8 cellular contexts compared by ENCODE assay signal in the genomic region with DNA sequence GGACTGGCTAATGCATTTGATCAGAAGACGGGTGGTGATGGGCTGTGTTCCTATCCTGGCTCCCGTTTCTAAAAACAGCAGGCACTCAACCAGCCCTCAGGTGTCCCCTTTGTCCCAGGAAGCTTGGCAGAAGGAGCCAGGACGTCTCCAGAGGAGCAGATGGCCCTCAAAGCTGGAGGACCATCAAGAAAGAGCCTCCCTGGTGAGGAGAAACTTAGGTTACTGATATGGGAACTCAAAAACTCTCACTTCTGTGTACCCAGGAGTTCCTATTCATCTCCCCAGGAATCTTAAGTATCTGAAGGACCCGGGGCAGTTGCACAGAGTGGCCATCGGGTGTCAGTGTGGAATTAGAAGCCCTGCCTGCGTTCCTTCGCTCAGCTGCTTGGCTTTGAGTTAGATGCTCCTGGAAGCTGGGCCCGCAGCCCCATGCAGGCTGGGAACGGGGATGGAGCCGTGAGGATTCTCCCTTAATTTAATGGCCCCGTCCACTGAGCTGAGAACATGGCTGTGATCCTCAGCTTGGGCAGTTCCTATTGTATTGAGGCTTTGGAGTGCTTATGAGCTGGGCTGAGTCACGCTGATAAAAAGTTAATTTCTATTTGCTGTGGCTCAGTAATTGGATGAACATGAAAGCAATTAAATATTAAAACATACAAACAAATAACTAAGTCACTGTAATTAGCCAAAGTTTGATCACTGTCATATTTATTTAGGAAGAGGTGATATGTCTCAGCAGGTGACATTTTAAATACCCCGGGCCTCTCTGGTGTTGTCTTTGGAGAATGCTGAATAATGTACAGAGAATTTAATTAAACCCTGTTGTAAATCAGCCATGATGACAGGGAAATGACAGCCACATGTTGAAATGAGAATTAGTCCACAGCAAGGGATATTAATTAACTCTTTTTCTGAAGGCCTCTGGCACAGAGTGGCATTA.
A peak's percentile ranks its signal among the peaks of the same experiment; 100 is the strongest.
DNase-seq lines count a peak whose midpoint lies in the region; ATAC-seq and TF ChIP-seq lines count a peak whose summit lies in the region.

No MANE protein-coding gene starts in this region.

- 0 out of 2 replicates have a peak, but pooled peaks cover 3% of the 10 kb centered on the region for H3K9me3 ChIP-seq in Loucy (ENCODE audit: insufficient read depth, low read depth, low read length)
- H3K9me3 ChIP-seq in thyroid gland: no peaks in the 10 kb centered on the region

- H3K4me3 ChIP-seq in Loucy (ENCODE audit: low read length, poor library complexity, severe bottlenecking) (peak overlapping the region; percentile 23), foreskin fibroblast (ENCODE audit: low read depth in 1 of 2, low read length in 2 of 2) (no peak overlapping the region), thyroid gland (replicated peaks in 1 of 3) (no peak overlapping the region)

- peak overlapping the region; percentile 83 for H2AFZ ChIP-seq in Loucy (ENCODE audit: low read length)

- no peaks in the 10 kb centered on the region for H3K9me2 ChIP-seq in Loucy (replicated peaks; ENCODE audit: low read depth, low read length)

- H3K36me3 ChIP-seq in Loucy (ENCODE audit: insufficient read depth, low read length): no peaks in the 10 kb centered on the region
- H3K36me3 ChIP-seq in thyroid gland: no peaks in the 10 kb centered on the region

- H3K4me1 ChIP-seq in Loucy (ENCODE audit: insufficient read depth, low read length, poor library complexity, severe bottlenecking) (peaks cover 44% of the 10 kb centered on the region), thyroid gland (peaks cover 0 to 8% of the 10 kb centered on the region in 2 donors)

- no peak for TF ChIP-seq POLR2A in thyroid gland (IDR thresholded peaks at IDR 0.05)

- H4K20me1 ChIP-seq in Loucy (ENCODE audit: insufficient read depth, low read length, poor library complexity, severe bottlenecking): no peaks in the 10 kb centered on the region

- WGBS in thyroid gland, 2 donors: 16 to 17% methylated on average over 11 to 12 of the region's 13 CpGs

- TF ChIP-seq CTCF in Loucy (conservative IDR thresholded peaks at IDR 0.05; ENCODE audit: low read length) (peak; percentile 99), foreskin fibroblast (IDR thresholded peaks at IDR 0.05; ENCODE audit: low read depth, low read length) (peak; percentile 95), thyroid gland (IDR thresholded peaks at IDR 0.05) (peak; percentile 76 to 94 (median 90))

- peak overlapping the region; percentile 25 for H3K9ac ChIP-seq in Loucy (ENCODE audit: low read depth, low read length, poor library complexity, severe bottlenecking)

- intact Hi-C loops in thyroid gland (cut with DNase I): loop anchor here (5.0 kb wide), 1 partner anchor 474 kb away; no protein-coding TSS in a partner anchor

- no peaks in the 10 kb centered on the region for H3K27me3 ChIP-seq in Loucy (ENCODE audit: insufficient read depth, low read length, poor library complexity, severe bottlenecking)
- H3K27me3 ChIP-seq in thyroid gland: no peaks in the 10 kb centered on the region

- peak overlapping the region; percentile 49 for H3K4me2 ChIP-seq in Loucy (ENCODE audit: low read depth, low read length, poor library complexity, severe bottlenecking)

- no peaks in the 10 kb centered on the region for H3K79me2 ChIP-seq in Loucy (ENCODE audit: insufficient read depth, low read length)

- ATAC-seq in HG02938 (IDR thresholded peaks at IDR 0.05; ENCODE audit: unreplicated experiment): no peak

- no peaks in the 10 kb centered on the region for H3F3A ChIP-seq in Loucy (ENCODE audit: low read depth)

- H3K27ac ChIP-seq in thyroid gland: no peak overlapping the region

- peak; percentile 51 for DNase-seq in DMS53 treated with DMSO at 0.1 percent for 48 hours (lab: John Stamatoyannopoulos, UW; ENCODE audit: unreplicated experiment)
- peak; percentile 79 for DNase-seq in RKO (ENCODE audit: low spot score)
- DNase-seq in activated T-helper 1 cell treated with anti-CD3 and anti-CD28 coated beads, Interleukin-2, amount 50 U/mL, for 16 hours (ENCODE audit: low read depth in 1 of 2, low spot score in 1 of 2): peak; percentile 18 to 26
- peak; percentile 72 to 91 for DNase-seq in foreskin fibroblast
- peak in 53 of 56 donors; percentile 21 to 92 (median 67) for DNase-seq in nucleus accumbens (lab: John Stamatoyannopoulos, UW)
- DNase-seq in thyroid gland: peak; percentile 80 to 85

Comparison
In these comparisons a context has a peak if more than half of its experiments do, and no peak if none do; other contexts are left out.
1. DNase-seq: peak in every context shown above with its lines; median percentile 82 in thyroid gland; 82 in foreskin fibroblast; 79 in RKO; 67 in nucleus accumbens; 51 in DMS53 treated with DMSO at 0.1 percent for 48 hours; 22 in activated T-helper 1 cell treated with anti-CD3 and anti-CD28 coated beads, Interleukin-2, amount 50 U/mL, for 16 hours.